Comparison of ENCODE assay signal across 21 cellular contexts in the genomic region with DNA sequence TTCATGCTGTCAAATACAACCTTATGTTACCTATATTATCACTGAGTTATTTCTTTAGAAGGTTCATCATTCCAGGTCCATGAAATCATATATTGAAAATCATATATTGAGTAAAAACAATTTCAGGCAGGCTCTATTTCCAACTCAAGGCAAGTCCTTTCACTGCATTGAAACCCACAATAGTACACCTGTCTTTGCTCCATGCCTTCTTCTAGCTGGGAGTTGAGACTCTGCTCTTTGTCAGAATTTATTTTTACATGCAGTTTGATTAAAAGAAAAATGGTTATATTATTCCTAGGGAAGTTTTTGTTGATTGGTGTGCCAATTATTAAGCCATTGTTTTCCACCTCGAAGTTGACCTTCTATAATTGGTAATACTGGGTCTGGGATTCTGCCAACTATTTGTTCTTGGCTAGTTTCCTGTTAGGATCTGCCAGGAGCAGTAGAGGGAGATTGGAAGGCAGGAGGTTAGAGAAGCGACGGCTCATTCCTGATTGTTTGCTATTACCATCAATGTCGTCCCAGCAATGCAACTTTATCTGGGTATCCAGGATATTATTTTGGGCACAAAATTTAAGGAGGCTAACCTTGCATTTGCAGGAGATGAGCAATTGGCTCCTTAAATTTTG.
DNase-seq lines count a peak whose midpoint lies in the region; ATAC-seq, FAIRE-seq and TF ChIP-seq lines count a peak whose summit lies in the region.
"Had no signal": no experiment of that assay in that cellular context is flagged by ENCODE, and none has a peak within 500 bp of the region (broad histone marks: within the 10 kb centered on the region; RNA-seq: fewer than 3 reads in every experiment).

No MANE protein-coding gene starts in this region.

- H3K4me2 ChIP-seq in endothelial cell of umbilical vein (ENCODE audit: insufficient read depth, low read length): no peak overlapping the region
- H3K4me2 ChIP-seq: KMS-11 had no signal

- H3K9me3 ChIP-seq in endothelial cell of umbilical vein (replicated peaks; ENCODE audit: control insufficient read depth, insufficient read depth, low read length): no peaks in the 10 kb centered on the region
- H3K9me3 ChIP-seq: BE2C had no signal

- no peaks in the 10 kb centered on the region for H3K9me1 ChIP-seq in endothelial cell of umbilical vein (replicated peaks; ENCODE audit: control insufficient read depth, extremely low read depth, insufficient read depth, low read length)

- no peaks in the 10 kb centered on the region for H3K79me2 ChIP-seq in endothelial cell of umbilical vein (ENCODE audit: control insufficient read depth, insufficient read depth, low read length)

- dilution Hi-C loops in endothelial cell of umbilical vein (cut with MboI; ENCODE audit: extremely low pct_ligation_motif_present, low sequenced_read_pairs): no loop called here

- H3K9ac ChIP-seq in endothelial cell of umbilical vein (replicated peaks; ENCODE audit: extremely low read depth, insufficient read depth, low read length): no peak overlapping the region
- H3K9ac ChIP-seq: KMS-11 had no signal

- CTCF ChIA-PET in endothelial cell of umbilical vein (lab: Charles Lee): no interaction called here

- no peak overlapping the region for H2AFZ ChIP-seq in endothelial cell of umbilical vein (ENCODE audit: low read depth, low read length)

- no peak overlapping the region for H3K27ac ChIP-seq in endothelial cell of umbilical vein (ENCODE audit: insufficient read depth, low read depth, low read length)
- H3K27ac ChIP-seq: KMS-11, Peyer's patch, SJSA1 had no signal

- H3K4me3 ChIP-seq in endothelial cell of umbilical vein (replicated peaks in 1 of 3; ENCODE audit: insufficient read depth in 1 of 3, low read depth in 1 of 3, low read length in 3 of 3): no peak overlapping the region
- H3K4me3 ChIP-seq: Peyer's patch, SJSA1 had no signal

- POLR2A ChIA-PET in endothelial cell of umbilical vein (lab: Charles Lee): no interaction called here

- no peaks in the 10 kb centered on the region for H3K27me3 ChIP-seq in endothelial cell of umbilical vein (ENCODE audit: control insufficient read depth in 2 of 2, insufficient read depth in 2 of 2, low read length in 2 of 2)
- H3K27me3 ChIP-seq: BE2C, Peyer's patch, SJSA1 had no signal

- TF ChIP-seq RAD21 in Ishikawa (IDR thresholded peaks at IDR 0.05; ENCODE audit: low read depth): no peak

- no peaks in the 10 kb centered on the region for H3K36me3 ChIP-seq in endothelial cell of umbilical vein (ENCODE audit: control insufficient read depth in 2 of 2, extremely low read depth in 1 of 2, insufficient read depth in 2 of 2, low read length in 2 of 2)
- H3K36me3 ChIP-seq: BE2C, Peyer's patch, SJSA1 had no signal

- H4K20me1 ChIP-seq in endothelial cell of umbilical vein (replicated peaks; ENCODE audit: control insufficient read depth, extremely low read depth, insufficient read depth, low read length): no peaks in the 10 kb centered on the region

- intact Hi-C loops in endothelial cell of umbilical vein (cut with micrococcal nuclease): no loop called here

- peak; percentile 84 for ATAC-seq in left lobe of liver
- ATAC-seq in GM18517 (IDR thresholded peaks at IDR 0.05; ENCODE audit: unreplicated experiment): no peak
- no peak for ATAC-seq in GM18498 (IDR thresholded peaks at IDR 0.05; ENCODE audit: unreplicated experiment)
- ATAC-seq in GM19351 (IDR thresholded peaks at IDR 0.05; ENCODE audit: unreplicated experiment): no peak
- ATAC-seq in HG03521 (IDR thresholded peaks at IDR 0.05; ENCODE audit: unreplicated experiment): no peak

- no peak for FAIRE-seq in endothelial cell of umbilical vein (lab: Jason Lieb, UNC)
- FAIRE-seq: D721Med had no signal

- H3K4me1 ChIP-seq in endothelial cell of umbilical vein (ENCODE audit: control insufficient read depth, extremely low read depth, insufficient read depth, low read length): no peaks in the 10 kb centered on the region
- H3K4me1 ChIP-seq: BE2C, Peyer's patch, SJSA1 had no signal

- DNase-seq in NCI-H1105 (lab: John Stamatoyannopoulos, UW) (peak; percentile 63), endothelial cell of umbilical vein (ENCODE audit: low read depth, low spot score) (peak; percentile 3), left lobe of liver (ENCODE audit: low spot score) (no peak)
- DNase-seq: BE2C, DMS79, H9, MV-4-11, NCI-H1417 treated with DMSO at 0.1 percent for 48 hours, NCI-H187 treated with DMSO at 0.1 percent for 48 hours, NCI-H2107, NCI-H524, NCI-H774, Peyer's patch had no signal

- BruUV-seq in endothelial cell of umbilical vein (replicated peaks; lab: Mats Ljungman, UMichigan): no TSS peak

- TF ChIP-seq EP300 in Ishikawa (IDR thresholded peaks at IDR 0.05; ENCODE audit: borderline replicate concordance): no peak

- no peak for TF ChIP-seq POLR2A in endothelial cell of umbilical vein (IDR thresholded peaks at IDR 0.05; ENCODE audit: low read depth, low read length)

- no peak for TF ChIP-seq CTCF in endothelial cell of umbilical vein (IDR thresholded peaks at IDR 0.05; ENCODE audit: extremely low read depth in 1 of 2, insufficient read depth in 1 of 2, low read depth in 1 of 2, low read length in 2 of 2)

TF ChIP-seq in Ishikawa, 13 proteins besides CTCF, POLR2A, EP300 and RAD21:
- TF ChIP-seq NFIC (IDR thresholded peaks at IDR 0.05) (peak; percentile 62), CREB1 (IDR thresholded peaks at IDR 0.05; ENCODE audit: low read depth) (no peak)
TF ChIP-seq in Ishikawa: peak in this region for 1.

TF ChIP-seq in endothelial cell of umbilical vein, 7 proteins besides CTCF, POLR2A, EP300 and RAD21:
- TF ChIP-seq GATA2 (IDR thresholded peaks at IDR 0.05; ENCODE audit: insufficient read depth, insufficient read length, low read depth, low read length) (no peak), FOS (IDR thresholded peaks at IDR 0.05; ENCODE audit: borderline replicate concordance, insufficient read depth, low read length) (no peak), EZH2 (IDR thresholded peaks at IDR 0.05; ENCODE audit: borderline replicate concordance, low read depth, low read length, severe bottlenecking) (no peak), POLR2AphosphoS5 (IDR thresholded peaks at IDR 0.05; ENCODE audit: insufficient read depth, low read depth, low read length) (no peak), JUN (IDR thresholded peaks at IDR 0.05; ENCODE audit: borderline replicate concordance, insufficient read depth, insufficient read length, low read depth) (no peak), MYC (IDR thresholded peaks at IDR 0.05; ENCODE audit: low read depth, low read length) (no peak)
- TF ChIP-seq, protein P1, sequence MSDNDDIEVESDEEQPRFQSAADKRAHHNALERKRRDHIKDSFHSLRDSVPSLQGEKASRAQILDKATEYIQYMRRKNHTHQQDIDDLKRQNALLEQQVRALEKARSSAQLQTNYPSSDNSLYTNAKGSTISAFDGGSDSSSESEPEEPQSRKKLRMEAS (IDR thresholded peaks at IDR 0.05; ENCODE audit: insufficient read depth, insufficient read length): no peak
TF ChIP-seq in endothelial cell of umbilical vein: peak in this region for 0.
